Comparison of ENCODE assay signal across 1 cellular context in the genomic region with DNA sequence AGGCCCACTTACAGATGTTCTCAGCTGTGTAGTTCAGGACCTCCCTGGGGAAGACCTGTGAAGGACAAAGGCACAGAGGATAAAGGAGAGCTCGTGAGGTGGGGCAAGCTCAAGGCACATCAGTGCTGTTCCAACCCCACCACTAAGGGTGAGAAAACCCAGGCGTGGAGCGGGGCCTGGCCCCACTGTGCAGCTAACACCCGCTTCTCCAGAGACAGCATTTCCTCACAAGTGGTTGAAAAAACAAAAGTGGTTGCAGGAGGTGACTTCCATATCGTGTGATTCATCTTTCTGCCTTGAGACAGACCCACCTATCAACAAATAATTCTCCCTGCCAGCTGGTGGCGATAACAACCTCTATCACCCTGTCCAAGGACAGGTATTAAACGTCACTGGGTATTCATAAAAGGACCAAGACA.
TF ChIP-seq lines count a peak whose summit lies in the region.

No MANE protein-coding gene starts in this region.

TF ChIP-seq in H1, 55 proteins besides CTCF, POLR2A, EP300 and RAD21:
- TF ChIP-seq ZNF274 (IDR thresholded peaks at IDR 0.05; ENCODE audit: borderline replicate concordance, extremely low read depth, low read length) = no peak
- TF ChIP-seq TBP (IDR thresholded peaks at IDR 0.05; ENCODE audit: low read depth, low read length) = no peak
- no peak for TF ChIP-seq SIX5 (IDR thresholded peaks at IDR 0.05; ENCODE audit: low read depth, low read length)
- no peak for TF ChIP-seq SP1 (IDR thresholded peaks at IDR 0.05; ENCODE audit: low read depth, low read length)
- TF ChIP-seq BCL11A (IDR thresholded peaks at IDR 0.05; ENCODE audit: low read depth in 2 of 2, low read length in 2 of 2) = no peak
- TF ChIP-seq, protein P1, sequence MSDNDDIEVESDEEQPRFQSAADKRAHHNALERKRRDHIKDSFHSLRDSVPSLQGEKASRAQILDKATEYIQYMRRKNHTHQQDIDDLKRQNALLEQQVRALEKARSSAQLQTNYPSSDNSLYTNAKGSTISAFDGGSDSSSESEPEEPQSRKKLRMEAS (IDR thresholded peaks at IDR 0.05) = no peak
- TF ChIP-seq GABPA (IDR thresholded peaks at IDR 0.05; ENCODE audit: borderline replicate concordance, insufficient read depth, low read length) = no peak
- TF ChIP-seq CHD2 (IDR thresholded peaks at IDR 0.05; ENCODE audit: low read length) = no peak
- no peak for TF ChIP-seq SP2 (IDR thresholded peaks at IDR 0.05; ENCODE audit: low read length)
- TF ChIP-seq KDM5A (IDR thresholded peaks at IDR 0.05; ENCODE audit: low read length) = no peak
- no peak for TF ChIP-seq CHD1 (IDR thresholded peaks at IDR 0.05; ENCODE audit: low read depth, low read length)
- TF ChIP-seq EZH2 (IDR thresholded peaks at IDR 0.05; ENCODE audit: low read depth, low read length, severe bottlenecking) = no peak
- no peak for TF ChIP-seq MAFK (IDR thresholded peaks at IDR 0.05; ENCODE audit: low read depth, low read length)
- TF ChIP-seq SRF (IDR thresholded peaks at IDR 0.05; ENCODE audit: low read depth, low read length) = no peak
- TF ChIP-seq BACH1 (IDR thresholded peaks at IDR 0.05; ENCODE audit: low read length) = no peak
- no peak for TF ChIP-seq TAF7 (optimal IDR thresholded peaks at IDR 0.05; ENCODE audit: borderline replicate concordance, low read depth, low read length)
- no peak for TF ChIP-seq JUND (IDR thresholded peaks at IDR 0.05; ENCODE audit: low read length)
- TF ChIP-seq, protein P2, sequence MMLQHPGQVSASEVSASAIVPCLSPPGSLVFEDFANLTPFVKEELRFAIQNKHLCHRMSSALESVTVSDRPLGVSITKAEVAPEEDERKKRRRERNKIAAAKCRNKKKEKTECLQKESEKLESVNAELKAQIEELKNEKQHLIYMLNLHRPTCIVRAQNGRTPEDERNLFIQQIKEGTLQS (IDR thresholded peaks at IDR 0.05; ENCODE audit: insufficient read depth, low read depth, low read length) = no peak
- TF ChIP-seq SIN3A (conservative IDR thresholded peaks at IDR 0.05 in 1 of 2, IDR thresholded peaks at IDR 0.05 in 1 of 2; ENCODE audit: low read depth in 1 of 2, low read length in 2 of 2) = no peak
- no peak for TF ChIP-seq TEAD4 (IDR thresholded peaks at IDR 0.05; ENCODE audit: low read depth, low read length)
